ENCODE assay signal across 12 cellular contexts in genomic region chrX:102765217-102765616, GRCh38. TPM values are rescaled to one million over a fixed set of nuclear protein-coding genes. Genes with fewer than 3 reads are reported as not detected.
DNase-seq lines count a peak whose midpoint lies in the region; ATAC-seq and TF ChIP-seq lines count a peak whose summit lies in the region.
"Had no signal": no experiment of that assay in that cellular context is flagged by ENCODE, and none has a peak within 500 bp of the region (broad histone marks: within the 10 kb centered on the region; RNA-seq: fewer than 3 reads in every experiment).

No MANE protein-coding gene starts in this region.

- H3K4me1 Mint-ChIP-seq in activated CD8-positive, alpha-beta T cell treated with anti-CD3 and anti-CD28 coated beads, Interleukin-2, amount 10 ng/mL, durations not matched to agents 7 days and 5 days (ENCODE audit: low read depth) = peaks cover 4% of the 10 kb centered on the region

- H3K4me3 ChIP-seq in HFF-Myc (replicated peaks; ENCODE audit: low read depth, low read length) (no peak overlapping the region), foreskin fibroblast (ENCODE audit: low read depth in 1 of 2, low read length in 2 of 2) (no peak overlapping the region), transverse colon (no peak overlapping the region)
- H3K4me3 ChIP-seq: PC-9 had no signal

- H3K9me3 ChIP-seq in transverse colon = no peaks in the 10 kb centered on the region

- H3K27me3 Mint-ChIP-seq in activated CD8-positive, alpha-beta T cell treated with anti-CD3 and anti-CD28 coated beads, Interleukin-2, amount 10 ng/mL, durations not matched to agents 7 days and 5 days (ENCODE audit: low read depth) = no peaks in the 10 kb centered on the region

- H3K27ac Mint-ChIP-seq in activated CD8-positive, alpha-beta T cell treated with anti-CD3 and anti-CD28 coated beads, Interleukin-2, amount 10 ng/mL, durations not matched to agents 7 days and 5 days = no peak overlapping the region

- no peak for TF ChIP-seq EP300 in transverse colon (IDR thresholded peaks at IDR 0.05; ENCODE audit: low read depth)

- WGBS in transverse colon (ENCODE audit: low coverage in 1 of 2), 2 donors = 33% methylated on average over 2 of the region's 2 CpGs; no CpG with 5 or more reads in 1 of the 2 donors

- peak overlapping the region in 3 of 4 donors; percentile 43 to 60 (median 52) for H3K27ac ChIP-seq in transverse colon
- H3K27ac ChIP-seq: KMS-11, PC-9 had no signal

- intact Hi-C loops in transverse colon (cut with DNase I; ENCODE audit: low total_unique reads) = no loop called here

- POLR2A ChIA-PET in activated CD8-positive, alpha-beta T cell treated with anti-CD3 and anti-CD28 coated beads, Interleukin-2, amount 10 ng/mL, durations not matched to agents 7 days and 5 days (lab: Charles Lee) = no interaction called here

- no peaks in the 10 kb centered on the region for H3K27me3 ChIP-seq in transverse colon

- CTCF ChIA-PET in activated CD8-positive, alpha-beta T cell treated with anti-CD3 and anti-CD28 coated beads, Interleukin-2, amount 10 ng/mL, durations not matched to agents 7 days and 5 days (lab: Charles Lee) = no interaction called here

- no peaks in the 10 kb centered on the region for H3K9me3 Mint-ChIP-seq in activated CD8-positive, alpha-beta T cell treated with anti-CD3 and anti-CD28 coated beads, Interleukin-2, amount 10 ng/mL, durations not matched to agents 7 days and 5 days (ENCODE audit: insufficient read depth)

- peak; percentile 27 for DNase-seq in HFF-Myc (ENCODE audit: extremely low read depth, low read depth)
- peak; percentile 56 for DNase-seq in amniotic epithelial cell (ENCODE audit: low read depth)
- peak; percentile 85 to 92 for DNase-seq in foreskin fibroblast
- no peak for DNase-seq in transverse colon
- DNase-seq in activated CD8-positive, alpha-beta T cell treated with anti-CD3 and anti-CD28 coated beads, Interleukin-2, amount 10 ng/mL, durations not matched to agents 7 days and 5 days = no peak
- DNase-seq in NCI-H526 treated with DMSO at 0.1 percent for 48 hours (lab: John Stamatoyannopoulos, UW) = no peak
- DNase-seq: activated T-cell treated with anti-CD3 and anti-CD28 coated beads, Interleukin-2, amount 50 U/mL, for 1 hour; DND-41; glutamatergic neuron; PC-9 had no signal

- no peaks in the 10 kb centered on the region for H3K36me3 ChIP-seq in transverse colon

- H3K4me1 ChIP-seq in transverse colon = peaks cover 0 to 9% (median 0%) of the 10 kb centered on the region in 4 donors

- no peak for TF ChIP-seq POLR2A in transverse colon (IDR thresholded peaks at IDR 0.05)

- no peak for ATAC-seq in activated CD8-positive, alpha-beta T cell treated with anti-CD3 and anti-CD28 coated beads, Interleukin-2, amount 10 ng/mL, durations not matched to agents 7 days and 5 days
- ATAC-seq in HG02981 (IDR thresholded peaks at IDR 0.05; ENCODE audit: unreplicated experiment) = no peak

- peaks cover 2% of the 10 kb centered on the region for H3K36me3 Mint-ChIP-seq in activated CD8-positive, alpha-beta T cell treated with anti-CD3 and anti-CD28 coated beads, Interleukin-2, amount 10 ng/mL, durations not matched to agents 7 days and 5 days (ENCODE audit: low read depth)

- no peak overlapping the region for H3K4me3 Mint-ChIP-seq in activated CD8-positive, alpha-beta T cell treated with anti-CD3 and anti-CD28 coated beads, Interleukin-2, amount 10 ng/mL, durations not matched to agents 7 days and 5 days

- TF ChIP-seq CTCF in HFF-Myc (IDR thresholded peaks at IDR 0.05; ENCODE audit: low read depth, low read length, missing control alignments) = no peak
- no peak for TF ChIP-seq CTCF in foreskin fibroblast (IDR thresholded peaks at IDR 0.05; ENCODE audit: low read depth, low read length)
- no peak for TF ChIP-seq CTCF in transverse colon (IDR thresholded peaks at IDR 0.05)

- in situ Hi-C loops in transverse colon (cut with MboI; ENCODE audit: low pct_ligation_motif_present in 1 of 4, low pct_unique_long_range_greater_than_20kb in 1 of 4, low sequenced_read_pairs in 3 of 4) = no loop called here

RNA-seq across cellular contexts. Expression of gene GPRASP3, which starts 44.7 kb away (rescaled TPM):
- 1 to 10 TPM in 2 of 4 donors, not detected in 2; 1.5 to 4.0 TPM for total RNA-seq in transverse colon
- total RNA-seq in activated CD8-positive, alpha-beta T cell treated with anti-CD3 and anti-CD28 coated beads, Interleukin-2, amount 10 ng/mL, durations not matched to agents 7 days and 5 days = 1 to 10 TPM; 2.2 TPM

RNA-seq across cellular contexts. Expression of gene GPRASP2, which starts 53.0 kb away (rescaled TPM):
- 1 to 10 TPM; 1.2 to 4.6 (median 2.7) TPM for total RNA-seq in transverse colon
- under 1 TPM; 0.13 to 0.16 TPM for total RNA-seq in activated CD8-positive, alpha-beta T cell treated with anti-CD3 and anti-CD28 coated beads, Interleukin-2, amount 10 ng/mL, durations not matched to agents 7 days and 5 days

Comparison
In these comparisons a context has a peak if more than half of its experiments do, and no peak if none do; other contexts are left out.
1. DNase-seq: peak in HFF-Myc (single experiment), amniotic epithelial cell (single experiment) and foreskin fibroblast (2 of 2); none in transverse colon (single experiment), activated CD8-positive, alpha-beta T cell treated with anti-CD3 and anti-CD28 coated beads, Interleukin-2, amount 10 ng/mL, durations not matched to agents 7 days and 5 days (single experiment) and NCI-H526 treated with DMSO at 0.1 percent for 48 hours (single experiment).